Comparison of ENCODE assay signal across 19 cellular contexts in the genomic region with DNA sequence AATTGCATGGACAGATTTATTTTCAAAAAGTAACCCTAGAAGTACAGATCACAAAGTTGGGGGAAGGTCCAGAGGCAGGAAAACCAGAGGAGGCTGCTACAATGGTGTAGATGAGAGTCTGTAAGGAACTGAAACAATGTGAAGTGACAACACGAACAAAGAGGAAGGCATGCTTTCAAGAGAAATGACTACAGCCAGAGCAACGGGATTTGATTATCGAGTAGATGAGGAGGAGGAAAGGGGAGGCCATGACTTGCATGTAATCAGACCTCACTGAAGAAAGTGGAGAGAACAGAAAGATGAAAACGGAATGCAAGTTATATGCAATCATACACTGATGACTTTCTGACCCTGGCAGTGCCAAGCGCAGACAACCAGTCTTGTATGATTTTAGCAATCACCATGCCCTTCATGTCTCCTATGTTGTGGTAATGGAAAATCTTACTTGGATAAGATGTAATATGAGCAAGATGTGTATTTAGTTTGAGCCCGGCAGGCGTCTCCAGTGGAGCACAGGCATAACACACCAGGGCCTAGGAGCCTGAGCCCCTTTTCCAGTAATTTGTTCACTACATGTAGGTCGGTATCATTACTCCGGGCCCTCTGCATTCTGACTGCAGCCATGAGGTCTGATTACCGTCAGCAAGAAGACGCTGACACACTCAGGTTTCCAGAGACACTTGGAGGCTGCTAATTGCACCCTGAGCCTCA. TPM values are rescaled to one million over a fixed set of nuclear protein-coding genes. Genes with fewer than 3 reads are reported as not detected.
DNase-seq lines count a peak whose midpoint lies in the region; ATAC-seq and TF ChIP-seq lines count a peak whose summit lies in the region.
"Had no signal": no experiment of that assay in that cellular context is flagged by ENCODE, and none has a peak within 500 bp of the region (broad histone marks: within the 10 kb centered on the region; RNA-seq: fewer than 3 reads in every experiment).

No MANE protein-coding gene starts in this region.

- H3K4me1 ChIP-seq in SK-N-SH (ENCODE audit: control insufficient read depth in 1 of 2, insufficient read depth in 2 of 2, low read depth in 1 of 2, low read length in 1 of 2) (peaks cover 16 to 17% of the 10 kb centered on the region in 2 experiments; a peak in 3 of 4 replicates), colonic mucosa (peaks cover 17% of the 10 kb centered on the region), psoas muscle (peaks cover 30% of the 10 kb centered on the region)

- no peaks in the 10 kb centered on the region for H3K9me2 ChIP-seq in SK-N-SH

- peaks cover 5% of the 10 kb centered on the region for H3F3A ChIP-seq in SK-N-SH (replicated peaks; ENCODE audit: insufficient read depth)

- H4K20me1 ChIP-seq in SK-N-SH (ENCODE audit: insufficient read depth) = no peaks in the 10 kb centered on the region

- POLR2A ChIA-PET in SK-N-SH (lab: Yijun Ruan, JAX) = no interaction called here

- no peak overlapping the region for H3K9ac ChIP-seq in SK-N-SH
- H3K9ac ChIP-seq in colonic mucosa (ENCODE audit: low read depth in 2 of 2, low read length in 2 of 2) = no peak overlapping the region

- TF ChIP-seq RAD21 in SK-N-SH (IDR thresholded peaks at IDR 0.05; ENCODE audit: low read length) = no peak

- TF ChIP-seq EP300 in SK-N-SH (IDR thresholded peaks at IDR 0.05; ENCODE audit: borderline replicate concordance in 1 of 2, low read depth in 1 of 2, low read length in 1 of 2) = no peak

- no peak overlapping the region for H3K4me2 ChIP-seq in SK-N-SH

- peak; percentile 42 for ATAC-seq in SK-N-SH treated with all-trans-retinoic acid at 6 μM for 48 hours
- ATAC-seq in psoas muscle = peak; percentile 41 to 60 (median 50)
- no peak for ATAC-seq in HG03175 (IDR thresholded peaks at IDR 0.05; ENCODE audit: unreplicated experiment)
- ATAC-seq: foreskin keratinocyte had no signal

- CTCF ChIA-PET in SK-N-SH (lab: Yijun Ruan, JAX) = interaction anchor here (1.1 to 1.3 kb wide), 2 partner anchors 19 kb away, joined by 3 read pairs; no protein-coding TSS in a partner anchor

- no peaks in the 10 kb centered on the region for H3K79me2 ChIP-seq in SK-N-SH (ENCODE audit: insufficient read depth)

- H2AFZ ChIP-seq in SK-N-SH (ENCODE audit: low read depth) = no peak overlapping the region

- H3K9me3 ChIP-seq in SK-N-SH = no peaks in the 10 kb centered on the region
- no peaks in the 10 kb centered on the region for H3K9me3 ChIP-seq in colonic mucosa
- no peaks in the 10 kb centered on the region for H3K9me3 ChIP-seq in psoas muscle
- H3K9me3 ChIP-seq: left lung, ovary, suprapubic skin had no signal

- no peak overlapping the region for H3K4me3 ChIP-seq in SK-N-SH (ENCODE audit: low read depth in 2 of 2, low read length in 1 of 2)
- H3K4me3 ChIP-seq in colonic mucosa = no peak overlapping the region
- no peak overlapping the region for H3K4me3 ChIP-seq in psoas muscle
- H3K4me3 ChIP-seq: left lung, ovary, suprapubic skin had no signal

- in situ Hi-C loops in G401 (cut with HindIII; ENCODE audit: low sequenced_read_pairs) = no loop called here

- TF ChIP-seq CTCF in SK-N-SH (IDR thresholded peaks at IDR 0.05) (no peak), colonic mucosa (IDR thresholded peaks at IDR 0.05) (no peak), psoas muscle (IDR thresholded peaks at IDR 0.05) (no peak)

- H3K27me3 ChIP-seq in SK-N-SH (ENCODE audit: insufficient read depth) = no peaks in the 10 kb centered on the region
- H3K27me3 ChIP-seq in colonic mucosa = no peaks in the 10 kb centered on the region
- H3K27me3 ChIP-seq in psoas muscle (ENCODE audit: insufficient read depth in 3 of 3, low read length in 2 of 3) = no peaks in the 10 kb centered on the region
- H3K27me3 ChIP-seq: foreskin keratinocyte, left lung, ovary, suprapubic skin had no signal

- H3K36me3 ChIP-seq in SK-N-SH (replicated peaks in 1 of 2; ENCODE audit: control insufficient read depth in 1 of 2, insufficient read depth in 2 of 2, low read length in 1 of 2) = peaks cover 0 to 7% of the 10 kb centered on the region in 2 experiments
- H3K36me3 ChIP-seq in colonic mucosa = no peaks in the 10 kb centered on the region
- H3K36me3 ChIP-seq in psoas muscle (ENCODE audit: insufficient read depth in 1 of 2, low read depth in 1 of 2) = no peaks in the 10 kb centered on the region
- H3K36me3 ChIP-seq: left lung, ovary, suprapubic skin had no signal

- 80% methylated on average over 9 of the region's 11 CpGs for WGBS in SK-N-SH (ENCODE audit: low lambda C conversion rate)
- WGBS in psoas muscle, 3 donors = 33 to 54% (median 45%) methylated on average over 11 of the region's 11 CpGs

- DNase-seq in SK-N-SH (no peak), NOMO-1 treated with dmso at 0.1 percent for 144 hours (lab: John Stamatoyannopoulos, UW; ENCODE audit: unreplicated experiment) (peak; percentile 28), colonic mucosa (no peak), psoas muscle (no peak), DMS53 (lab: John Stamatoyannopoulos, UW) (no peak), G401 (ENCODE audit: low spot score) (no peak)
- DNase-seq: 8988T; activated B cell treated with CpG ODN at 0.5 μM for 24 hours; activated gamma-delta T cell treated with Interleukin-2 at 50 U/mL for 16 hours; DMS79 treated with DMSO at 0.1 percent for 48 hours; foreskin keratinocyte; left lung; NCI-H2171; ovary; stimulated activated CD4-positive, alpha-beta T cell treated with anti-CD3 and anti-CD28 coated beads, Interleukin-4, amount 100 ng/mL, for 4 hours had no signal

- intact Hi-C loops in colonic mucosa (cut with DNase I) (no loop called here), psoas muscle (cut with DNase I) (loop anchor here in 1 of 2 donors (5.0 kb wide), 1 partner anchor 41 kb away; no protein-coding TSS in a partner anchor)

- H3K27ac ChIP-seq in SK-N-SH (ENCODE audit: low read depth in 2 of 2, low read length in 1 of 2) = peak overlapping the region in 1 of 2 experiments; percentile 62; a peak in 2 of 4 replicates
- peak overlapping the region; percentile 81 for H3K27ac ChIP-seq in colonic mucosa
- peak overlapping the region; percentile 71 for H3K27ac ChIP-seq in psoas muscle
- H3K27ac ChIP-seq: foreskin keratinocyte, left lung, ovary, suprapubic skin had no signal

TF ChIP-seq in SK-N-SH treated with all-trans-retinoic acid at 6 μM for 48 hours, 23 proteins besides CTCF, POLR2A, EP300 and RAD21 (continues in another document):
- TF ChIP-seq PATZ1 (CRISPR knock-in tag; IDR thresholded peaks at IDR 0.05; ENCODE audit: borderline replicate concordance) (no peak), GLIS3 (CRISPR knock-in tag; IDR thresholded peaks at IDR 0.05) (no peak), TCF4 (CRISPR knock-in tag; IDR thresholded peaks at IDR 0.05; ENCODE audit: borderline replicate concordance) (no peak)

TF ChIP-seq in SK-N-SH, 30 proteins besides CTCF, POLR2A, EP300 and RAD21 (continues in another document):
- TF ChIP-seq RFX5 (IDR thresholded peaks at IDR 0.05; ENCODE audit: low read length) (no peak), ZBTB33 (IDR thresholded peaks at IDR 0.05; ENCODE audit: borderline replicate concordance, low read depth) (no peak), SIN3A (IDR thresholded peaks at IDR 0.05; ENCODE audit: borderline replicate concordance, low read depth, low read length) (no peak), FOSL2 (IDR thresholded peaks at IDR 0.05; ENCODE audit: borderline replicate concordance, low read depth) (no peak), EZH2phosphoT487 (IDR thresholded peaks at IDR 0.05; ENCODE audit: borderline replicate concordance, low read depth) (no peak), MEF2A (IDR thresholded peaks at IDR 0.05; ENCODE audit: borderline replicate concordance, low read depth) (no peak), NRF1 (IDR thresholded peaks at IDR 0.05; ENCODE audit: low read depth, low read length) (no peak), NFIC (IDR thresholded peaks at IDR 0.05; ENCODE audit: borderline replicate concordance) (no peak), GABPA (IDR thresholded peaks at IDR 0.05; ENCODE audit: low read depth) (no peak)

RNA-seq across cellular contexts. Expression of gene FAM83C, which starts 34.0 kb away (rescaled TPM):
- polyA plus RNA-seq in SK-N-SH (2012; rRNA removed) = not detected in 2 replicates
- not detected in 2 replicates for polyA plus RNA-seq in SK-N-SH (2012; cell fraction: cytosol; rRNA removed)
- 0.02 and 0.04 TPM in 2 replicates for polyA plus RNA-seq in SK-N-SH (2012; cell fraction: nucleus; rRNA removed)
- under 1 TPM in 1 of 2 donors, not detected in 1; 0.45 TPM for total RNA-seq in colonic mucosa
- total RNA-seq in psoas muscle = not detected
- under 1 TPM; 0.04 to 0.07 (median 0.04) TPM for polyA plus RNA-seq in psoas muscle
- total RNA-seq in G401 (2014; rRNA removed; shearing (Covaris generic)) = not detected in 2 replicates
- total RNA-seq: activated B cell treated with CpG ODN at 0.5 μM for 24 hours, left lung, LHCN-M2, ovary had no signal
- polyA plus RNA-seq: ovary had no signal

RNA-seq across cellular contexts. Expression of gene EIF6, which starts 41.6 kb away (rescaled TPM):
- polyA plus RNA-seq in SK-N-SH (2012; rRNA removed) (343 and 356 TPM in 2 replicates), psoas muscle (100 to 1,000 TPM in 1 of 3 donors, 10 to 100 TPM in 2; 63.0 to 169 (median 71.1) TPM)
- 174 and 232 TPM in 2 replicates for polyA plus RNA-seq in SK-N-SH (2012; cell fraction: cytosol; rRNA removed)
- 485 and 538 TPM in 2 replicates for polyA plus RNA-seq in SK-N-SH (2012; cell fraction: nucleus; rRNA removed)
- total RNA-seq in colonic mucosa (100 to 1,000 TPM; 163 to 194 TPM), psoas muscle (10 to 100 TPM; 44.3 to 65.5 (median 52.6) TPM)
- total RNA-seq in G401 (2014; rRNA removed; shearing (Covaris generic)) = 147 and 164 TPM in 2 replicates

RNA-seq across cellular contexts. Expression of gene MMP24OS, which starts 48.3 kb away (rescaled TPM):
- polyA plus RNA-seq in SK-N-SH (2012; rRNA removed) (52.4 and 53.1 TPM in 2 replicates), psoas muscle (10 to 100 TPM; 10.4 to 22.5 (median 19.3) TPM)
- polyA plus RNA-seq in SK-N-SH (2012; cell fraction: cytosol; rRNA removed) = 45.2 and 58.3 TPM in 2 replicates
- 64.2 and 76.0 TPM in 2 replicates for polyA plus RNA-seq in SK-N-SH (2012; cell fraction: nucleus; rRNA removed)
- total RNA-seq in colonic mucosa (100 to 1,000 TPM in 1 of 2 donors, 10 to 100 TPM in 1; 83.9 to 123 TPM), psoas muscle (10 to 100 TPM; 25.1 to 40.6 (median 27.2) TPM)
- total RNA-seq in G401 (2014; rRNA removed; shearing (Covaris generic)) = 8.6 and 10.7 TPM in 2 replicates
